Comparison of ENCODE assay signal across 10 cellular contexts in the genomic region with DNA sequence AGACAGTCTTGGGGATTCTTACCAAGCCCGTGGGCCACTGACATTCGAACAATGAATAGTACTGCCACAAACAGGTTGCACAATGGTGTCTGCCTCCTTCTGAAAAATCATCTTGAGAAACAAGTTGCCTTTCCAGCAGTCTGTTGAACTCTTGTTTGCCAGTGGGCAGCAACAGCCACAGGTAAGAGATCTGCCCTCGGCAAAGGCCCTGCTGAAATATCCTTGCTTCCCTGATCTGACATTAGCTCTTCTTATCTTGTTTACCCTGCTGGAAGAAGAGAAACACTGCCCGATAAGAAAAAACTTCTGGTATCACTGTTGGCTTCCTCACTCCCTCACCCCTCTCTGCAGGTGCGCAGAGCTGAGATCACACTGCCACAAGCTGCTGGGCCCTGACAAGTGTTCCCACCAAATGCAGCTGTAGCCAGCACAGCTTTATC. TPM values are rescaled to one million over a fixed set of nuclear protein-coding genes. Genes with fewer than 3 reads are reported as not detected.
A peak's percentile ranks its signal among the peaks of the same experiment; 100 is the strongest.
DNase-seq lines count a peak whose midpoint lies in the region; ATAC-seq and TF ChIP-seq lines count a peak whose summit lies in the region.
"Had no signal": no experiment of that assay in that cellular context is flagged by ENCODE, and none has a peak within 500 bp of the region (broad histone marks: within the 10 kb centered on the region; RNA-seq: fewer than 3 reads in every experiment).

No MANE protein-coding gene starts in this region.

- H2AK5ac ChIP-seq in IMR-90 (ENCODE audit: low read depth, low read length) = peak overlapping the region; percentile 43; the same call in 1 of the 2 replicates

- TF ChIP-seq RAD21 in IMR-90 (IDR thresholded peaks at IDR 0.05; ENCODE audit: low read length) = no peak

- in situ Hi-C loops in IMR-90 (cut with MboI; ENCODE audit: low sequenced_read_pairs) = no loop called here
- in situ Hi-C loops in mammary epithelial cell (cut with MboI; ENCODE audit: low sequenced_read_pairs in 2 of 2) = no loop called here
- in situ Hi-C loops in GM23248 (cut with MboI) = no loop called here
- in situ Hi-C loops in G401 (cut with HindIII; ENCODE audit: low sequenced_read_pairs) = no loop called here

- no TSS peak for BruUV-seq in IMR-90 (replicated peaks; lab: Mats Ljungman, UMichigan)
- no TSS peak for BruUV-seq in mammary epithelial cell (replicated peaks; lab: Mats Ljungman, UMichigan)

- H4K20me1 ChIP-seq in BLaER1 (no peaks in the 10 kb centered on the region), IMR-90 (ENCODE audit: insufficient read depth, low read length) (peaks cover 8% of the 10 kb centered on the region; the same call in 1 of the 2 replicates), mammary epithelial cell (ENCODE audit: insufficient read depth, low read length) (no peaks in the 10 kb centered on the region), GM23248 (ENCODE audit: insufficient read depth) (no peaks in the 10 kb centered on the region)

- dilution Hi-C loops in IMR-90 (cut with HindIII; ENCODE audit: low sequenced_read_pairs, unreplicated experiment) (no loop called here), mammary epithelial cell (cut with HindIII; ENCODE audit: low sequenced_read_pairs) (no loop called here)

- peaks cover 0 to 38% of the 10 kb centered on the region in 2 experiments; a peak in 2 of 4 replicates for H3K79me1 ChIP-seq in IMR-90 (ENCODE audit: low read depth in 1 of 2, low read length in 2 of 2)

- H3K79me2 ChIP-seq in mammary epithelial cell (ENCODE audit: insufficient read depth, low read length) (peaks cover 76% of the 10 kb centered on the region), GM23248 (ENCODE audit: insufficient read depth) (no peaks in the 10 kb centered on the region)

- CTCF ChIA-PET in IMR-90 (lab: Yijun Ruan, JAX) (interaction anchor here (0.9 to 1.5 kb wide), 2 partner anchors 31 to 136 kb away, joined by 3 to 5 read pairs; no protein-coding TSS in a partner anchor), mammary epithelial cell (lab: Charles Lee; ENCODE audit: low non-redundant PET) (no interaction called here)

- 80% methylated on average over 4 of the region's 5 CpGs; no CpG with 5 or more reads in 1 of the 2 experiments for WGBS in IMR-90 (ENCODE audit: extremely low coverage in 2 of 2, insufficient read length in 1 of 2), 2 experiments
- WGBS in mammary epithelial cell (ENCODE audit: low coverage, missing lambda C conversion rate) = 98% methylated on average over 5 of the region's 5 CpGs
- WGBS in GM23248 (ENCODE audit: low coverage in 1 of 2, low lambda C conversion rate in 2 of 2, missing lambda C conversion rate in 2 of 2), 2 experiments = 55 to 63% methylated on average over 5 of the region's 5 CpGs
- 21 to 59% methylated on average over 5 of the region's 5 CpGs for WGBS in body of pancreas, 2 donors

- 0 out of 2 replicates have a peak, but pooled peaks cover 8% of the 10 kb centered on the region for H3K9me1 ChIP-seq in IMR-90 (ENCODE audit: insufficient read depth, low read length)

- no peak overlapping the region for H3K18ac ChIP-seq in IMR-90 (ENCODE audit: low read depth, low read length)

- H3K9me3 ChIP-seq in BLaER1 = no peaks in the 10 kb centered on the region
- H3K9me3 ChIP-seq in IMR-90 (ENCODE audit: control insufficient read depth, insufficient read depth, low read length) = no peaks in the 10 kb centered on the region
- no peaks in the 10 kb centered on the region for H3K9me3 ChIP-seq in mammary epithelial cell (replicated peaks; ENCODE audit: insufficient read depth, low read length)
- H3K9me3 ChIP-seq in GM23248 (ENCODE audit: low read depth) = no peaks in the 10 kb centered on the region
- no peaks in the 10 kb centered on the region for H3K9me3 ChIP-seq in body of pancreas

- DNase-seq in IMR-90 (no peak), mammary epithelial cell (no peak), mesothelial cell of epicardium (ENCODE audit: low spot score in 2 of 2, unreplicated experiment in 2 of 2) (no peak), ecto neural progenitor cell (ENCODE audit: low spot score) (no peak), GM23248 (no peak), G401 (ENCODE audit: low spot score) (no peak), body of pancreas (no peak)
- DNase-seq: stimulated activated CD4-positive, alpha-beta T cell treated with anti-CD3 and anti-CD28 coated beads, Interleukin-2, amount 100 ng/mL, for 48 hours had no signal

- no peak overlapping the region for H3K56ac ChIP-seq in IMR-90 (ENCODE audit: extremely low read depth, insufficient read depth, low read length)

- H3F3A ChIP-seq in GM23248 (ENCODE audit: insufficient read depth) = peaks cover 18% of the 10 kb centered on the region

- H2BK15ac ChIP-seq in IMR-90 (ENCODE audit: low read depth, low read length) = peak overlapping the region; percentile 56; the same call in 1 of the 3 replicates

- H3K4me2 ChIP-seq in BLaER1 (peak overlapping the region; percentile 78), IMR-90 (ENCODE audit: low read depth, low read length) (no peak overlapping the region), mammary epithelial cell (ENCODE audit: insufficient read depth, low read depth, low read length) (peak overlapping the region; percentile 96), GM23248 (ENCODE audit: unreplicated experiment) (no peak overlapping the region)

- ATAC-seq in IMR-90 (ENCODE audit: low read depth) (no peak), body of pancreas (no peak)
- ATAC-seq: HCT116 had no signal

- peak overlapping the region; percentile 27; the same call in 1 of the 2 replicates for H3K14ac ChIP-seq in IMR-90 (replicated peaks; ENCODE audit: low read depth, low read length)

- H2BK5ac ChIP-seq in IMR-90 (ENCODE audit: low read depth, low read length, poor library complexity, severe bottlenecking) = no peak overlapping the region

- intact Hi-C loops in IMR-90 (cut with micrococcal nuclease) (no loop called here), mammary epithelial cell (cut with micrococcal nuclease) (loop anchor here (5.0 to 10.0 kb wide), 4 partner anchors 64 to 289 kb away; no protein-coding TSS in a partner anchor), body of pancreas (cut with DNase I) (no loop called here)

- peak overlapping the region; percentile 94 for H3K27ac Mint-ChIP-seq in mesothelial cell of epicardium

- no peaks in the 10 kb centered on the region for H3K36me3 Mint-ChIP-seq in mesothelial cell of epicardium

- H3K9ac ChIP-seq in BLaER1 = peak overlapping the region; percentile 28; the same call in 1 of the 2 replicates
- H3K9ac ChIP-seq in IMR-90 (ENCODE audit: low read depth, low read length) = no peak overlapping the region
- peak overlapping the region; percentile 5 for H3K9ac ChIP-seq in mammary epithelial cell (ENCODE audit: insufficient read depth, low read length)
- no peak overlapping the region for H3K9ac ChIP-seq in GM23248

- H3K36me3 ChIP-seq in BLaER1 (no peaks in the 10 kb centered on the region), IMR-90 (ENCODE audit: control insufficient read depth, insufficient read depth, low read length) (no peaks in the 10 kb centered on the region), mammary epithelial cell (ENCODE audit: insufficient read depth, low read length) (no peaks in the 10 kb centered on the region), GM23248 (ENCODE audit: low read depth) (no peaks in the 10 kb centered on the region), body of pancreas (replicated peaks in 1 of 2; ENCODE audit: insufficient read depth in 1 of 2, low read depth in 2 of 2) (no peaks in the 10 kb centered on the region)

- H3K4me1 ChIP-seq in BLaER1 (peaks cover 60% of the 10 kb centered on the region), IMR-90 (ENCODE audit: control insufficient read depth, insufficient read depth, low read length) (peaks cover 9% of the 10 kb centered on the region), mammary epithelial cell (ENCODE audit: insufficient read depth, low read length) (peaks cover 44% of the 10 kb centered on the region), GM23248 (ENCODE audit: insufficient read depth) (peaks cover 42% of the 10 kb centered on the region), body of pancreas (peaks cover 25% of the 10 kb centered on the region)

- no peak overlapping the region for H3K23ac ChIP-seq in IMR-90 (ENCODE audit: low read depth, low read length)

- H2AFZ ChIP-seq in IMR-90 (replicated peaks; ENCODE audit: low read length, poor library complexity) (no peak overlapping the region), mammary epithelial cell (ENCODE audit: low read depth, low read length) (no peak overlapping the region), GM23248 (no peak overlapping the region)

- H3K27me3 ChIP-seq in BLaER1 = no peaks in the 10 kb centered on the region
- no peaks in the 10 kb centered on the region for H3K27me3 ChIP-seq in IMR-90 (ENCODE audit: control insufficient read depth, insufficient read depth, low read length)
- H3K27me3 ChIP-seq in mammary epithelial cell (ENCODE audit: insufficient read depth, low read length) = no peaks in the 10 kb centered on the region
- no peaks in the 10 kb centered on the region for H3K27me3 ChIP-seq in GM23248 (replicated peaks; ENCODE audit: insufficient read depth)
- H3K27me3 ChIP-seq in body of pancreas = no peaks in the 10 kb centered on the region

- H3K9me2 ChIP-seq in GM23248 (ENCODE audit: insufficient read depth) = no peaks in the 10 kb centered on the region

- no peak for TF ChIP-seq CTCF in IMR-90 (conservative IDR thresholded peaks at IDR 0.05; ENCODE audit: low read depth, low read length)
- TF ChIP-seq CTCF in mammary epithelial cell (conservative IDR thresholded peaks at IDR 0.05 in 1 of 2, IDR thresholded peaks at IDR 0.05 in 1 of 2; ENCODE audit: extremely low read depth in 1 of 2, insufficient read depth in 1 of 2, low read depth in 1 of 2, low read length in 2 of 2) = no peak
- no peak for TF ChIP-seq CTCF in mesothelial cell of epicardium (IDR thresholded peaks at IDR 0.05; ENCODE audit: unreplicated experiment)
- TF ChIP-seq CTCF in body of pancreas (IDR thresholded peaks at IDR 0.05) = no peak

- no peaks in the 10 kb centered on the region for H3K27me3 Mint-ChIP-seq in mesothelial cell of epicardium (ENCODE audit: low read depth)

- no peak overlapping the region for H3K4me3 ChIP-seq in BLaER1
- H3K4me3 ChIP-seq in IMR-90 (ENCODE audit: insufficient read depth, low read depth, low read length) = no peak overlapping the region
- H3K4me3 ChIP-seq in mammary epithelial cell (replicated peaks in 1 of 3; ENCODE audit: insufficient read depth in 1 of 3, low read depth in 2 of 3, low read length in 3 of 3) = no peak overlapping the region
- no peak overlapping the region for H3K4me3 ChIP-seq in GM23248
- H3K4me3 ChIP-seq in body of pancreas = no peak overlapping the region

- peaks cover 63% of the 10 kb centered on the region for H3K4me1 Mint-ChIP-seq in mesothelial cell of epicardium

- 0 out of 2 replicates have a peak overlapping the region, but pooled peaks have one; percentile 20 for H4K5ac ChIP-seq in IMR-90 (ENCODE audit: low read depth, low read length)

- peak overlapping the region; percentile 22 for H3K4me3 Mint-ChIP-seq in mesothelial cell of epicardium

- TF ChIP-seq POLR2A in IMR-90 (IDR thresholded peaks at IDR 0.05; ENCODE audit: low read depth, low read length) (no peak), body of pancreas (IDR thresholded peaks at IDR 0.05) (no peak)

- H3K4ac ChIP-seq in IMR-90 (ENCODE audit: low read depth, low read length) = peak overlapping the region; percentile 45

- H4K8ac ChIP-seq in IMR-90 (ENCODE audit: low read depth in 2 of 2, low read length in 2 of 2) = no peak overlapping the region

- POLR2A ChIA-PET in IMR-90 (lab: Charles Lee; ENCODE audit: unreplicated experiment) = no interaction called here

- no peak overlapping the region for H4K91ac ChIP-seq in IMR-90 (ENCODE audit: insufficient read depth, low read depth, low read length)

- no peaks in the 10 kb centered on the region for H3K9me3 Mint-ChIP-seq in mesothelial cell of epicardium

- H3K27ac ChIP-seq in BLaER1 (peak overlapping the region; percentile 57), IMR-90 (ENCODE audit: insufficient read depth, low read length) (no peak overlapping the region), mammary epithelial cell (ENCODE audit: insufficient read depth, low read depth, low read length) (no peak overlapping the region), GM23248 (no peak overlapping the region), body of pancreas (no peak overlapping the region)

- H2AK9ac ChIP-seq in IMR-90 (replicated peaks; ENCODE audit: low read depth, low read length, poor library complexity) = no peak overlapping the region

- peak overlapping the region; percentile 0; the same call in 1 of the 2 replicates for H2BK120ac ChIP-seq in IMR-90 (ENCODE audit: low read depth, low read length)

- H2BK20ac ChIP-seq in IMR-90 (ENCODE audit: low read depth, low read length) = no peak overlapping the region

RNA-seq across cellular contexts. Expression of gene DOCK9, which starts 2.0 kb away (rescaled TPM):
- 7.2 and 9.7 TPM in 2 replicates for total RNA-seq in IMR-90 (2012; rRNA removed)
- polyA plus RNA-seq in IMR-90 (2012; rRNA removed) = 4.8 and 6.4 TPM in 2 replicates
- 2.7 and 3.8 TPM in 2 replicates for polyA plus RNA-seq in IMR-90 (2012; cell fraction: cytosol; rRNA removed)
- 5.8 and 10.6 TPM in 2 replicates for polyA plus RNA-seq in IMR-90 (2012; cell fraction: nucleus; rRNA removed; ENCODE audit: low replicate concordance)
- total RNA-seq in mammary epithelial cell = 10 to 100 TPM; 65.2 to 77.6 TPM
- 52.9 TPM for polyA plus RNA-seq in mammary epithelial cell
- polyA minus RNA-seq in mammary epithelial cell = 122 TPM
- 21.0 to 26.6 TPM (median 22.8 TPM) in 3 replicates for total RNA-seq in mesothelial cell of epicardium
- total RNA-seq in GM23248 (2014; rRNA removed; shearing (Covaris generic)) = 10.7 and 21.2 TPM in 2 replicates
- 3.2 and 4.2 TPM in 2 replicates for polyA plus RNA-seq in GM23248 (2016; fragmentation: Nextera tagmentation; extraction: Ambion mirVana)
- total RNA-seq in G401 (2014; rRNA removed; shearing (Covaris generic)) = 0.18 and 0.51 TPM in 2 replicates
- 10 to 100 TPM; 35.3 to 73.5 TPM for total RNA-seq in body of pancreas

Comparison
In these comparisons a context has a peak if more than half of its experiments do, and no peak if none do; other contexts are left out.
1. H3K4me2 ChIP-seq: peak in BLaER1 (single experiment) and mammary epithelial cell (single experiment); none in IMR-90 (single experiment) and GM23248 (single experiment).
2. H3K9ac ChIP-seq: peak in BLaER1 (single experiment) and mammary epithelial cell (single experiment); none in IMR-90 (single experiment) and GM23248 (single experiment).